24 cellular contexts compared by ENCODE assay signal in the genomic region with DNA sequence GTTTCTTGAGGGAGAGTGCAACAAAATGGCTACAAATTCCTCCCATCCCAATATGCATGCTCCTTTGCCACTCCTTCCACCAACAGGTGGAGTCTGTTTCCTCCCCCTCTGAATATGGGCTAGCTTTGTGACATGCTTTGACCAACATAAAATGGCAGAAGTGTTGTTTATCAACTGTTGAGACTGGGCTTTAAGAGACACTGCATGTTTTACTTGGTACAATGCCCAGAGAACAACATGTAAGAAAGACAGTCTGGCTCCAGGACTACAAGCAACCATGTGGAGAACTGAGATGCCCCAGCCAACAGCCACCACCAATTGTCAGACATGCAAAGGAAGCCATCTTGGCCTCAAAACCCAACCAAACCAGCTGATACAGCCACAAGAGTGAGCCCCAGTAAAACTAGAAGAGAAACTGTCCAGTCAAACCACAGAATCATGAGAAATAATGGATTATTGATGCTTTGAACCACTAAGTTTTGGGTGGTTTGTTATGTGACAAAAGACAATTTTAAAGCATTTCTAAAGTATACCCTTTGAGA.
"Had no signal": no experiment of that assay in that cellular context is flagged by ENCODE, and none has a peak within 500 bp of the region (broad histone marks: within the 10 kb centered on the region; RNA-seq: fewer than 3 reads in every experiment).

No MANE protein-coding gene starts in this region.

- H3K27me3 ChIP-seq: esophagus muscularis mucosa, tibial artery had no signal

- H3K27ac ChIP-seq: esophagus muscularis mucosa, tibial artery had no signal

- H3K4me1 ChIP-seq: esophagus muscularis mucosa, tibial artery had no signal

- H3K9me3 ChIP-seq: esophagus muscularis mucosa, tibial artery had no signal

- H3K36me3 ChIP-seq: esophagus muscularis mucosa, tibial artery had no signal

- FAIRE-seq: bronchial epithelial cell, endothelial cell of umbilical vein had no signal

- DNase-seq: activated CD4-positive, alpha-beta T cell treated with anti-CD3 and anti-CD28 coated beads, Interleukin-2, amount 10 ng/mL, durations not matched to agents 7 days and 5 days; activated CD8-positive, alpha-beta memory T cell treated with anti-CD3 and anti-CD28 coated beads, Interleukin-2, amount 50 U/mL, for 4 hours; activated effector memory CD4-positive, alpha-beta T cell treated with Interleukin-2 at 50 U/mL for 16 hours; activated naive CD4-positive, alpha-beta T cell treated with anti-CD3 and anti-CD28 coated beads, Interleukin-2, amount 10 ng/mL, durations not matched to agents 7 days and 5 days; activated naive CD8-positive, alpha-beta T cell treated with anti-CD3 and anti-CD28 coated beads, Interleukin-2, amount 50 U/mL, for 24 hours; activated T-cell treated with anti-CD3 and anti-CD28 coated beads, Interleukin-2, amount 50 U/mL, for 48 hours; anterior cingulate cortex; effector memory CD4-positive, alpha-beta T cell; foreskin melanocyte; hypothalamus; islet precursor cell; nephron progenitor cell; nucleus accumbens; posterior cingulate gyrus; retina; stimulated activated CD4-positive, alpha-beta T cell treated with anti-CD3 and anti-CD28 coated beads, Interleukin-2, amount 100 ng/mL, for 24 hours; stimulated activated naive CD8-positive, alpha-beta T cell treated with anti-CD3 and anti-CD28 coated beads, Interleukin-15, Interleukin-2, amounts not matched to agents 100 U/mL and 50 U/mL, for 24 hours; substantia nigra; T1000; tibial artery had no signal

- ATAC-seq: activated CD4-positive, CD25-positive, alpha-beta regulatory T cell treated with anti-CD3 and anti-CD28 coated beads, Interleukin-2, amount 50 U/mL, for 24 hours; activated naive CD8-positive, alpha-beta T cell treated with anti-CD3 and anti-CD28 coated beads, Interleukin-2, amount 50 U/mL, for 24 hours; stimulated activated naive CD8-positive, alpha-beta T cell treated with anti-CD3 and anti-CD28 coated beads, Interleukin-15, Interleukin-2, amounts not matched to agents 100 U/mL and 50 U/mL, for 24 hours had no signal

- H3K4me3 ChIP-seq: esophagus muscularis mucosa, tibial artery had no signal
